1 cellular context compared by ENCODE assay signal in genomic region chr1:1628656-1629429, GRCh38.
TF ChIP-seq lines count a peak whose summit lies in the region.

No MANE protein-coding gene starts in this region.

TF ChIP-seq in GM23338, 12 proteins besides CTCF, POLR2A, EP300 and RAD21 (continued from another document):
- TF ChIP-seq, protein P1, sequence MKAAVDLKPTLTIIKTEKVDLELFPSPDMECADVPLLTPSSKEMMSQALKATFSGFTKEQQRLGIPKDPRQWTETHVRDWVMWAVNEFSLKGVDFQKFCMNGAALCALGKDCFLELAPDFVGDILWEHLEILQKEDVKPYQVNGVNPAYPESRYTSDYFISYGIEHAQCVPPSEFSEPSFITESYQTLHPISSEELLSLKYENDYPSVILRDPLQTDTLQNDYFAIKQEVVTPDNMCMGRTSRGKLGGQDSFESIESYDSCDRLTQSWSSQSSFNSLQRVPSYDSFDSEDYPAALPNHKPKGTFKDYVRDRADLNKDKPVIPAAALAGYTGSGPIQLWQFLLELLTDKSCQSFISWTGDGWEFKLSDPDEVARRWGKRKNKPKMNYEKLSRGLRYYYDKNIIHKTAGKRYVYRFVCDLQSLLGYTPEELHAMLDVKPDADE (IDR thresholded peaks at IDR 0.05), result no peak
